Comparison of ENCODE assay signal across 17 cellular contexts in genomic region chr13:89407357-89407756, GRCh38.
"Had no signal": no experiment of that assay in that cellular context is flagged by ENCODE, and none has a peak within 500 bp of the region (broad histone marks: within the 10 kb centered on the region; RNA-seq: fewer than 3 reads in every experiment).

No MANE protein-coding gene starts in this region.

- H3K4me1 Mint-ChIP-seq: activated B cell treated with CpG ODN at 0.5 μM for 24 hours; activated naive CD8-positive, alpha-beta T cell treated with anti-CD3 and anti-CD28 coated beads for 36 hours; nephron; stimulated activated naive B cell treated with anti-CD40 and anti-IgM and Interleukin-4, amounts not matched to agents 10 μg/mL and 1 μg/mL and 100 μg/mL, for 72 hours had no signal

- H3K4me3 Mint-ChIP-seq: activated B cell treated with CpG ODN at 0.5 μM for 24 hours; activated CD8-positive, alpha-beta T cell treated with anti-CD3 and anti-CD28 coated beads, Interleukin-2, amount 10 ng/mL, durations not matched to agents 7 days and 5 days; activated naive CD8-positive, alpha-beta T cell treated with anti-CD3 and anti-CD28 coated beads for 36 hours; activated T-helper 1 cell treated with anti-CD3 and anti-CD28 coated beads, Interleukin-12 subunit alpha, Interleukin-12 subunit beta, Interleukin-2, Interleukin-4 antibody, amounts not matched to agents 30 ng/mL and 10 ng/mL and 1 ng/mL, durations not matched to agents 14 hours and 24 hours and 36 hours; dendritic cell treated with granulocyte-macrophage colony-stimulating factor and Interleukin-4, amounts not matched to agents 40 ng/mL and 50 ng/mL, for 4 days; nephron; stimulated activated naive B cell treated with anti-CD40 and anti-IgM and Interleukin-4, amounts not matched to agents 10 μg/mL and 1 μg/mL and 100 μg/mL, for 72 hours had no signal

- H3K27ac ChIP-seq: brain microvascular endothelial cell, right atrium auricular region, thyroid gland had no signal

- H3K4me3 ChIP-seq: right atrium auricular region, thyroid gland had no signal

- H3K27me3 ChIP-seq: brain microvascular endothelial cell, right atrium auricular region, thyroid gland had no signal

- H3K36me3 Mint-ChIP-seq: activated naive CD8-positive, alpha-beta T cell treated with anti-CD3 and anti-CD28 coated beads for 36 hours; stimulated activated naive B cell treated with anti-CD40 and anti-IgM and Interleukin-4, amounts not matched to agents 10 μg/mL and 1 μg/mL and 100 μg/mL, for 72 hours had no signal

- DNase-seq: activated B cell treated with CpG ODN at 0.5 μM for 24 hours; activated CD4-positive, alpha-beta T cell treated with anti-CD3 and anti-CD28 coated beads for 48 hours; activated CD8-positive, alpha-beta T cell treated with anti-CD3 and anti-CD28 coated beads, Interleukin-2, amount 10 ng/mL, durations not matched to agents 7 days and 5 days; activated naive CD8-positive, alpha-beta T cell treated with anti-CD3 and anti-CD28 coated beads for 36 hours; amygdala; brain microvascular endothelial cell; effector memory CD4-positive, alpha-beta T cell; foreskin melanocyte; stimulated activated CD4-positive, alpha-beta T cell treated with anti-CD3 and anti-CD28 coated beads, Interleukin-15, amount 100 ng/mL, for 24 hours; stimulated activated CD4-positive, alpha-beta T cell treated with anti-CD3 and anti-CD28 coated beads, Interleukin-4, amount 100 ng/mL, for 1 hour; stimulated activated naive B cell treated with anti-CD40 and anti-IgM and Interleukin-4, amounts not matched to agents 10 μg/mL and 1 μg/mL and 100 μg/mL, for 72 hours; thyroid gland had no signal

- H3K4me1 ChIP-seq: right atrium auricular region had no signal

- H3K36me3 ChIP-seq: brain microvascular endothelial cell, right atrium auricular region, thyroid gland had no signal

- H3K9me3 Mint-ChIP-seq: dendritic cell treated with granulocyte-macrophage colony-stimulating factor and Interleukin-4, amounts not matched to agents 40 ng/mL and 50 ng/mL, for 4 days; nephron had no signal

- ATAC-seq: activated CD8-positive, alpha-beta T cell treated with anti-CD3 and anti-CD28 coated beads, Interleukin-2, amount 10 ng/mL, durations not matched to agents 7 days and 5 days; stimulated activated naive B cell treated with anti-CD40 and anti-IgM and Interleukin-4, amounts not matched to agents 10 μg/mL and 1 μg/mL and 100 μg/mL, for 72 hours had no signal

- H3K27me3 Mint-ChIP-seq: activated B cell treated with CpG ODN at 0.5 μM for 24 hours; activated naive CD8-positive, alpha-beta T cell treated with anti-CD3 and anti-CD28 coated beads for 36 hours; dendritic cell treated with granulocyte-macrophage colony-stimulating factor and Interleukin-4, amounts not matched to agents 40 ng/mL and 50 ng/mL, for 4 days; progenitor cell of endocrine pancreas; stimulated activated naive B cell treated with anti-CD40 and anti-IgM and Interleukin-4, amounts not matched to agents 10 μg/mL and 1 μg/mL and 100 μg/mL, for 72 hours had no signal

- H3K27ac Mint-ChIP-seq: activated B cell treated with CpG ODN at 0.5 μM for 24 hours; activated CD8-positive, alpha-beta T cell treated with anti-CD3 and anti-CD28 coated beads, Interleukin-2, amount 10 ng/mL, durations not matched to agents 7 days and 5 days; activated naive CD8-positive, alpha-beta T cell treated with anti-CD3 and anti-CD28 coated beads for 36 hours; activated T-helper 1 cell treated with anti-CD3 and anti-CD28 coated beads, Interleukin-12 subunit alpha, Interleukin-12 subunit beta, Interleukin-2, Interleukin-4 antibody, amounts not matched to agents 30 ng/mL and 10 ng/mL and 1 ng/mL, durations not matched to agents 14 hours and 24 hours and 36 hours; dendritic cell treated with granulocyte-macrophage colony-stimulating factor and Interleukin-4, amounts not matched to agents 40 ng/mL and 50 ng/mL, for 4 days; nephron; progenitor cell of endocrine pancreas; stimulated activated naive B cell treated with anti-CD40 and anti-IgM and Interleukin-4, amounts not matched to agents 10 μg/mL and 1 μg/mL and 100 μg/mL, for 72 hours had no signal

- H3K9me3 ChIP-seq: right atrium auricular region, thyroid gland had no signal
